Comparison of ENCODE assay signal across 1 cellular context in the genomic region with DNA sequence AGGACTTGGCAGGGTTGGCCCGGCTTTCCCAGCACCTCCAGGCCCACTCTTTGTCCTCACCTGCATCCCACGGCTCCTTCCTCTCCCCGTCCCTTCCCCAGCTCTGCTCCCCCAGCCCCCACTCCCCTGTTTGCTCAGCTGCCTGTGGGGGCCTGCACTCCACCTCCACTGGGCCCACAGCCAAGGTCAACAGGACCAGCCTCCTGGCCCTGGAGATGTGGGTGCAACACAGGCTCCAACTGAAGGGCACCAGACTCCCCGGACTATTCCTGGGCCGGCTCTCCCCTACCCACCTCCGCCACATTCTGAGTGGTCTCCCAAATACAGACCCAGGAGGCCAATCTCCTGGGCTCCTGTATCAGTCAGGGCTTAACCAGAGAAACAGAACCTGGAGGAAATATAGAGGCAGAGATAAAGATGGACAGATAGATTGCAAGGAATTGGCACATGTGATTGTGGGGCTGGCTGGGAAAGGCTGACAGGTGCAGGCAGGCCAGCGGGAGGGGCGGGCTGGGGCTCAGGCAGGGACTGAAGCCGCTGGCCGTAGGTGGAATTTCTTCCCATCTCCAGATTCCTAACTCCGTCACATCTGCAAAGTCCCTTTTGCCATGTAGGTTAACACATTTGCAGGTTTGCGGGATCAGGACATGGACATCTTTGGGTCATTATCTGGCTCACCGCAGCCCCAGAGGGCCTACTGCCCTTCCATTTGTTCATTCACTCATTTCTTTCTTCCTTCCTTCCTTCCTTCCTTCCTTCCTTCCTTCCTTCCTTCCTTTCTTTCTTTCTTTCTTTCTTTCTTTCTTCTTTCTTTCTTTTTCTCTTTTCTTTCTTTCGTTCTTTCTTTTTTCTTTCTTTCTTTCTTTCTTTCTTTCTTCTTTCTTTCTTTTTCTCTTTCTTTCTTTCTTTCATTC.
TF ChIP-seq lines count a peak whose summit lies in the region.

No MANE protein-coding gene starts in this region.

TF ChIP-seq in HepG2, 621 proteins besides CTCF, POLR2A, EP300 and RAD21 (continued from another document and continues in another):
- peak; percentile 59; the same call in 1 of the 2 replicates for TF ChIP-seq ZNF788 (CRISPR knock-in tag; IDR thresholded peaks at IDR 0.05; ENCODE audit: borderline replicate concordance)
- TF ChIP-seq NR2F6 (IDR thresholded peaks at IDR 0.05): peak; percentile 79
- TF ChIP-seq NR2F6 (CRISPR knock-in tag; IDR thresholded peaks at IDR 0.05): peak; percentile 91
- peak; percentile 41; the same call in 1 of the 2 replicates for TF ChIP-seq GATA4 (IDR thresholded peaks at IDR 0.05; ENCODE audit: borderline replicate concordance, low read depth)
- TF ChIP-seq, protein P1, sequence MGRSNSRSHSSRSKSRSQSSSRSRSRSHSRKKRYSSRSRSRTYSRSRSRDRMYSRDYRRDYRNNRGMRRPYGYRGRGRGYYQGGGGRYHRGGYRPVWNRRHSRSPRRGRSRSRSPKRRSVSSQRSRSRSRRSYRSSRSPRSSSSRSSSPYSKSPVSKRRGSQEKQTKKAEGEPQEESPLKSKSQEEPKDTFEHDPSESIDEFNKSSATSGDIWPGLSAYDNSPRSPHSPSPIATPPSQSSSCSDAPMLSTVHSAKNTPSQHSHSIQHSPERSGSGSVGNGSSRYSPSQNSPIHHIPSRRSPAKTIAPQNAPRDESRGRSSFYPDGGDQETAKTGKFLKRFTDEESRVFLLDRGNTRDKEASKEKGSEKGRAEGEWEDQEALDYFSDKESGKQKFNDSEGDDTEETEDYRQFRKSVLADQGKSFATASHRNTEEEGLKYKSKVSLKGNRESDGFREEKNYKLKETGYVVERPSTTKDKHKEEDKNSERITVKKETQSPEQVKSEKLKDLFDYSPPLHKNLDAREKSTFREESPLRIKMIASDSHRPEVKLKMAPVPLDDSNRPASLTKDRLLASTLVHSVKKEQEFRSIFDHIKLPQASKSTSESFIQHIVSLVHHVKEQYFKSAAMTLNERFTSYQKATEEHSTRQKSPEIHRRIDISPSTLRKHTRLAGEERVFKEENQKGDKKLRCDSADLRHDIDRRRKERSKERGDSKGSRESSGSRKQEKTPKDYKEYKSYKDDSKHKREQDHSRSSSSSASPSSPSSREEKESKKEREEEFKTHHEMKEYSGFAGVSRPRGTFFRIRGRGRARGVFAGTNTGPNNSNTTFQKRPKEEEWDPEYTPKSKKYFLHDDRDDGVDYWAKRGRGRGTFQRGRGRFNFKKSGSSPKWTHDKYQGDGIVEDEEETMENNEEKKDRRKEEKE (IDR thresholded peaks at IDR 0.05): no peak
- TF ChIP-seq TAF1 (CRISPR knock-in tag; IDR thresholded peaks at IDR 0.05): peak; percentile 45
- TF ChIP-seq, protein P2, sequence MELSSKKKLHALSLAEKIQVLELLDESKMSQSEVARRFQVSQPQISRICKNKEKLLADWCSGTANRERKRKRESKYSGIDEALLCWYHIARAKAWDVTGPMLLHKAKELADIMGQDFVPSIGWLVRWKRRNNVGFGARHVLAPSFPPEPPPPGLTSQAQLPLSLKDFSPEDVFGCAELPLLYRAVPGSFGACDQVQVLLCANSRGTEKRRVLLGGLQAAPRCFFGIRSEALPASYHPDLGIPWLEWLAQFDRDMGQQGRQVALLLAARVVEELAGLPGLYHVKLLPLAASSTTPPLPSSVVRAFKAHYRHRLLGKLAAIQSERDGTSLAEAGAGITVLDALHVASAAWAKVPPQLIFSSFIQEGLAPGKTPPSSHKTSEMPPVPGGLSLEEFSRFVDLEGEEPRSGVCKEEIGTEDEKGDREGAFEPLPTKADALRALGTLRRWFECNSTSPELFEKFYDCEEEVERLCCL (CRISPR knock-in tag; IDR thresholded peaks at IDR 0.05; ENCODE audit: borderline replicate concordance): 0 out of 2 replicates have a peak, but pooled peaks have one; percentile 39
- TF ChIP-seq MED8 (CRISPR knock-in tag; IDR thresholded peaks at IDR 0.05; ENCODE audit: insufficient replicate concordance): peak; percentile 63
- TF ChIP-seq YY1 (IDR thresholded peaks at IDR 0.05; ENCODE audit: insufficient read depth, insufficient replicate concordance, low read depth, low read length): peak; percentile 47
- TF ChIP-seq RARG (CRISPR knock-in tag; IDR thresholded peaks at IDR 0.05; ENCODE audit: low read depth): no peak
- TF ChIP-seq NFIB (CRISPR knock-in tag; IDR thresholded peaks at IDR 0.05; ENCODE audit: borderline replicate concordance): peak; percentile 93; the same call in 1 of the 2 replicates
- TF ChIP-seq GFI1 (CRISPR knock-in tag; IDR thresholded peaks at IDR 0.05; ENCODE audit: borderline replicate concordance): peak; percentile 21; the same call in 1 of the 2 replicates
- 0 out of 2 replicates have a peak, but pooled peaks have one; percentile 55 for TF ChIP-seq ZNF749 (CRISPR knock-in tag; IDR thresholded peaks at IDR 0.05; ENCODE audit: borderline replicate concordance)
- no peak for TF ChIP-seq KMT2A (CRISPR knock-in tag; IDR thresholded peaks at IDR 0.05)
- peak; percentile 44; the same call in 1 of the 2 replicates for TF ChIP-seq ZNF451 (CRISPR knock-in tag; IDR thresholded peaks at IDR 0.05)
- TF ChIP-seq HNF4G (IDR thresholded peaks at IDR 0.05; ENCODE audit: borderline replicate concordance, low read depth, low read length): peak; percentile 49
- TF ChIP-seq HNF4G (CRISPR knock-in tag; IDR thresholded peaks at IDR 0.05; ENCODE audit: borderline replicate concordance, low read depth): peak; percentile 45; the same call in 1 of the 2 replicates
- 0 out of 2 replicates have a peak, but pooled peaks have one; percentile 14 for TF ChIP-seq AHR (CRISPR knock-in tag; IDR thresholded peaks at IDR 0.05)
- TF ChIP-seq SP4 (CRISPR knock-in tag; IDR thresholded peaks at IDR 0.05): peak; percentile 47; the same call in 1 of the 2 replicates
- TF ChIP-seq ZNF614 (CRISPR knock-in tag; IDR thresholded peaks at IDR 0.05; ENCODE audit: borderline replicate concordance): peak; percentile 25; the same call in 1 of the 2 replicates
- no peak for TF ChIP-seq ZNF296 (CRISPR knock-in tag; conservative IDR thresholded peaks at IDR 0.05)
- TF ChIP-seq ZNF33B (CRISPR knock-in tag; IDR thresholded peaks at IDR 0.05): no peak
- peak; percentile 86 for TF ChIP-seq RXRA (CRISPR knock-in tag; IDR thresholded peaks at IDR 0.05)
- TF ChIP-seq ZNF143 (CRISPR knock-in tag; IDR thresholded peaks at IDR 0.05): no peak
- TF ChIP-seq NFIC (IDR thresholded peaks at IDR 0.05; ENCODE audit: low read length): peak; percentile 97
- TF ChIP-seq SOX13 (IDR thresholded peaks at IDR 0.05): peak; percentile 74
- peak in 1 of 2 experiments; percentile 87; a peak in 2 of 4 replicates for TF ChIP-seq SOX13 (CRISPR knock-in tag; conservative IDR thresholded peaks at IDR 0.05 in 1 of 2, IDR thresholded peaks at IDR 0.05 in 1 of 2)
- peak; percentile 27; the same call in 1 of the 2 replicates for TF ChIP-seq YEATS2 (CRISPR knock-in tag; IDR thresholded peaks at IDR 0.05; ENCODE audit: borderline replicate concordance)
- TF ChIP-seq, protein P3, sequence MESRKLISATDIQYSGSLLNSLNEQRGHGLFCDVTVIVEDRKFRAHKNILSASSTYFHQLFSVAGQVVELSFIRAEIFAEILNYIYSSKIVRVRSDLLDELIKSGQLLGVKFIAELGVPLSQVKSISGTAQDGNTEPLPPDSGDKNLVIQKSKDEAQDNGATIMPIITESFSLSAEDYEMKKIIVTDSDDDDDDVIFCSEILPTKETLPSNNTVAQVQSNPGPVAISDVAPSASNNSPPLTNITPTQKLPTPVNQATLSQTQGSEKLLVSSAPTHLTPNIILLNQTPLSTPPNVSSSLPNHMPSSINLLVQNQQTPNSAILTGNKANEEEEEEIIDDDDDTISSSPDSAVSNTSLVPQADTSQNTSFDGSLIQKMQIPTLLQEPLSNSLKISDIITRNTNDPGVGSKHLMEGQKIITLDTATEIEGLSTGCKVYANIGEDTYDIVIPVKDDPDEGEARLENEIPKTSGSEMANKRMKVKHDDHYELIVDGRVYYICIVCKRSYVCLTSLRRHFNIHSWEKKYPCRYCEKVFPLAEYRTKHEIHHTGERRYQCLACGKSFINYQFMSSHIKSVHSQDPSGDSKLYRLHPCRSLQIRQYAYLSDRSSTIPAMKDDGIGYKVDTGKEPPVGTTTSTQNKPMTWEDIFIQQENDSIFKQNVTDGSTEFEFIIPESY (CRISPR knock-in tag; IDR thresholded peaks at IDR 0.05): peak; percentile 50; the same call in 1 of the 2 replicates
- peak; percentile 20; the same call in 1 of the 2 replicates for TF ChIP-seq ZNF12 (CRISPR knock-in tag; IDR thresholded peaks at IDR 0.05)
- TF ChIP-seq ZNF556 (CRISPR knock-in tag; IDR thresholded peaks at IDR 0.05; ENCODE audit: borderline replicate concordance): 0 out of 2 replicates have a peak, but pooled peaks have one; percentile 34
- TF ChIP-seq, protein P4, sequence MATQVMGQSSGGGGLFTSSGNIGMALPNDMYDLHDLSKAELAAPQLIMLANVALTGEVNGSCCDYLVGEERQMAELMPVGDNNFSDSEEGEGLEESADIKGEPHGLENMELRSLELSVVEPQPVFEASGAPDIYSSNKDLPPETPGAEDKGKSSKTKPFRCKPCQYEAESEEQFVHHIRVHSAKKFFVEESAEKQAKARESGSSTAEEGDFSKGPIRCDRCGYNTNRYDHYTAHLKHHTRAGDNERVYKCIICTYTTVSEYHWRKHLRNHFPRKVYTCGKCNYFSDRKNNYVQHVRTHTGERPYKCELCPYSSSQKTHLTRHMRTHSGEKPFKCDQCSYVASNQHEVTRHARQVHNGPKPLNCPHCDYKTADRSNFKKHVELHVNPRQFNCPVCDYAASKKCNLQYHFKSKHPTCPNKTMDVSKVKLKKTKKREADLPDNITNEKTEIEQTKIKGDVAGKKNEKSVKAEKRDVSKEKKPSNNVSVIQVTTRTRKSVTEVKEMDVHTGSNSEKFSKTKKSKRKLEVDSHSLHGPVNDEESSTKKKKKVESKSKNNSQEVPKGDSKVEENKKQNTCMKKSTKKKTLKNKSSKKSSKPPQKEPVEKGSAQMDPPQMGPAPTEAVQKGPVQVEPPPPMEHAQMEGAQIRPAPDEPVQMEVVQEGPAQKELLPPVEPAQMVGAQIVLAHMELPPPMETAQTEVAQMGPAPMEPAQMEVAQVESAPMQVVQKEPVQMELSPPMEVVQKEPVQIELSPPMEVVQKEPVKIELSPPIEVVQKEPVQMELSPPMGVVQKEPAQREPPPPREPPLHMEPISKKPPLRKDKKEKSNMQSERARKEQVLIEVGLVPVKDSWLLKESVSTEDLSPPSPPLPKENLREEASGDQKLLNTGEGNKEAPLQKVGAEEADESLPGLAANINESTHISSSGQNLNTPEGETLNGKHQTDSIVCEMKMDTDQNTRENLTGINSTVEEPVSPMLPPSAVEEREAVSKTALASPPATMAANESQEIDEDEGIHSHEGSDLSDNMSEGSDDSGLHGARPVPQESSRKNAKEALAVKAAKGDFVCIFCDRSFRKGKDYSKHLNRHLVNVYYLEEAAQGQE (IDR thresholded peaks at IDR 0.05; ENCODE audit: borderline replicate concordance in 1 of 2, low read depth in 1 of 2, low read length in 2 of 2): no peak
- TF ChIP-seq NR2F1 (CRISPR knock-in tag; IDR thresholded peaks at IDR 0.05): peak in 1 of 2 experiments; percentile 72; a peak in 3 of 4 replicates
- 0 out of 2 replicates have a peak, but pooled peaks have one; percentile 75 for TF ChIP-seq ZSCAN9 (CRISPR knock-in tag; IDR thresholded peaks at IDR 0.05; ENCODE audit: borderline replicate concordance)
- peak; percentile 91 for TF ChIP-seq TARDBP (CRISPR knock-in tag; IDR thresholded peaks at IDR 0.05)
- peak; percentile 38 for TF ChIP-seq HNRNPLL (IDR thresholded peaks at IDR 0.05; ENCODE audit: low read depth, low read length, poor library complexity, severe bottlenecking)
- TF ChIP-seq NR2C2 (CRISPR knock-in tag; IDR thresholded peaks at IDR 0.05; ENCODE audit: borderline replicate concordance): peak; percentile 68
- peak; percentile 71; the same call in 1 of the 2 replicates for TF ChIP-seq ISL2 (CRISPR knock-in tag; IDR thresholded peaks at IDR 0.05)
- TF ChIP-seq, protein P5, sequence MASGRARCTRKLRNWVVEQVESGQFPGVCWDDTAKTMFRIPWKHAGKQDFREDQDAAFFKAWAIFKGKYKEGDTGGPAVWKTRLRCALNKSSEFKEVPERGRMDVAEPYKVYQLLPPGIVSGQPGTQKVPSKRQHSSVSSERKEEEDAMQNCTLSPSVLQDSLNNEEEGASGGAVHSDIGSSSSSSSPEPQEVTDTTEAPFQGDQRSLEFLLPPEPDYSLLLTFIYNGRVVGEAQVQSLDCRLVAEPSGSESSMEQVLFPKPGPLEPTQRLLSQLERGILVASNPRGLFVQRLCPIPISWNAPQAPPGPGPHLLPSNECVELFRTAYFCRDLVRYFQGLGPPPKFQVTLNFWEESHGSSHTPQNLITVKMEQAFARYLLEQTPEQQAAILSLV (CRISPR knock-in tag; IDR thresholded peaks at IDR 0.05; ENCODE audit: borderline replicate concordance): peak; percentile 58; the same call in 1 of the 2 replicates
- TF ChIP-seq ZNF709 (CRISPR knock-in tag; IDR thresholded peaks at IDR 0.05): no peak
- TF ChIP-seq HDAC1 (CRISPR knock-in tag; IDR thresholded peaks at IDR 0.05): peak; percentile 94
- 0 out of 2 replicates have a peak, but pooled peaks have one; percentile 20 for TF ChIP-seq MXD4 (CRISPR knock-in tag; IDR thresholded peaks at IDR 0.05)
- TF ChIP-seq CCDC6 (CRISPR knock-in tag; IDR thresholded peaks at IDR 0.05): peak; percentile 56; the same call in 1 of the 2 replicates
- TF ChIP-seq SRY (CRISPR knock-in tag; IDR thresholded peaks at IDR 0.05): no peak
- no peak for TF ChIP-seq FOXP1 (IDR thresholded peaks at IDR 0.05)
- peak; percentile 85 for TF ChIP-seq FOXP1 (CRISPR knock-in tag; IDR thresholded peaks at IDR 0.05)
- no peak for TF ChIP-seq SUZ12 (IDR thresholded peaks at IDR 0.05; ENCODE audit: low read depth, low read length)
- TF ChIP-seq ZNF773 (CRISPR knock-in tag; IDR thresholded peaks at IDR 0.05; ENCODE audit: borderline replicate concordance): no peak
- 0 out of 2 replicates have a peak, but pooled peaks have one; percentile 47 for TF ChIP-seq TOPORS (CRISPR knock-in tag; IDR thresholded peaks at IDR 0.05)
- no peak for TF ChIP-seq AKAP8 (CRISPR knock-in tag; IDR thresholded peaks at IDR 0.05)
- no peak for TF ChIP-seq ATF7 (IDR thresholded peaks at IDR 0.05)
- TF ChIP-seq ATF7 (CRISPR knock-in tag; IDR thresholded peaks at IDR 0.05): 0 out of 2 replicates have a peak, but pooled peaks have one; percentile 50
- TF ChIP-seq TCF7 (IDR thresholded peaks at IDR 0.05; ENCODE audit: low read depth): peak; percentile 70
- no peak for TF ChIP-seq GABPA (IDR thresholded peaks at IDR 0.05; ENCODE audit: low read depth, low read length)
- no peak; the same call in 1 of the 2 replicates for TF ChIP-seq GABPA (CRISPR knock-in tag; IDR thresholded peaks at IDR 0.05; ENCODE audit: low read depth)
- TF ChIP-seq, protein P6, sequence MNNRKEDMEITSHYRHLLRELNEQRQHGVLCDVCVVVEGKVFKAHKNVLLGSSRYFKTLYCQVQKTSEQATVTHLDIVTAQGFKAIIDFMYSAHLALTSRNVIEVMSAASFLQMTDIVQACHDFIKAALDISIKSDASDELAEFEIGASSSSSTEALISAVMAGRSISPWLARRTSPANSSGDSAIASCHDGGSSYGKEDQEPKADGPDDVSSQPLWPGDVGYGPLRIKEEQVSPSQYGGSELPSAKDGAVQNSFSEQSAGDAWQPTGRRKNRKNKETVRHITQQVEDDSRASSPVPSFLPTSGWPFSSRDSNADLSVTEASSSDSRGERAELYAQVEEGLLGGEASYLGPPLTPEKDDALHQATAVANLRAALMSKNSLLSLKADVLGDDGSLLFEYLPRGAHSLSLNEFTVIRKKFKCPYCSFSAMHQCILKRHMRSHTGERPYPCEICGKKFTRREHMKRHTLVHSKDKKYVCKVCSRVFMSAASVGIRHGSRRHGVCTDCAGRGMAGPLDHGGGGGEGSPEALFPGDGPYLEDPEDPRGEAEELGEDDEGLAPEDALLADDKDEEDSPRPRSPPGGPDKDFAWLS (CRISPR knock-in tag; IDR thresholded peaks at IDR 0.05; ENCODE audit: borderline replicate concordance): peak; percentile 84; the same call in 1 of the 2 replicates
- TF ChIP-seq FOXA1 (IDR thresholded peaks at IDR 0.05): peak; percentile 79
- TF ChIP-seq FOXA1 (CRISPR knock-in tag; IDR thresholded peaks at IDR 0.05): peak; percentile 100
